ENCODE assay signal across 8 cellular contexts in the genomic region with DNA sequence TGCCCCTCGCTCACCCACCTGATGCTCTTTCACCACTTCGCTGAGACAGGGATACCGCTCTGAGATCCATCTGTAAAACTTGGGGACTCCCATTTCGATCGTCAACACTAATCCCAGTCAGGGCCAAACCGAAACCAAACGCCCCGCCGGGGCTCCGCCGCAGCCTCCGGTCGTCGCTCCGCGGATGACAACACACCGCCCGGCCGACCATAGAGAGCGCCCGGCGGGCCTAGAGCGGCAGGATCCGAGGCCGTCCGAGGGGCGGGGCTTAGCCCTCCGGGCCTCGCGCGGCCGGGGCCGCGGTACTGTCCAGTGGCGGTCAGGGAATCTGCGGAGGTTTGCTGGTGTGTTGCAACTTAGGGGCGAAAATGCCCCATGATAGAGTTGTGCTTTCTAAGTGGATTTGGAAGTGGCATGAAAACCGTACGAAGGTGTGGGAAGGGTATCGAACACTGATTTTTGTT. TPM values are rescaled to one million over a fixed set of nuclear protein-coding genes. Genes with fewer than 3 reads are reported as not detected.
DNase-seq lines count a peak whose midpoint lies in the region; ATAC-seq and TF ChIP-seq lines count a peak whose summit lies in the region.

A gene with protein sequence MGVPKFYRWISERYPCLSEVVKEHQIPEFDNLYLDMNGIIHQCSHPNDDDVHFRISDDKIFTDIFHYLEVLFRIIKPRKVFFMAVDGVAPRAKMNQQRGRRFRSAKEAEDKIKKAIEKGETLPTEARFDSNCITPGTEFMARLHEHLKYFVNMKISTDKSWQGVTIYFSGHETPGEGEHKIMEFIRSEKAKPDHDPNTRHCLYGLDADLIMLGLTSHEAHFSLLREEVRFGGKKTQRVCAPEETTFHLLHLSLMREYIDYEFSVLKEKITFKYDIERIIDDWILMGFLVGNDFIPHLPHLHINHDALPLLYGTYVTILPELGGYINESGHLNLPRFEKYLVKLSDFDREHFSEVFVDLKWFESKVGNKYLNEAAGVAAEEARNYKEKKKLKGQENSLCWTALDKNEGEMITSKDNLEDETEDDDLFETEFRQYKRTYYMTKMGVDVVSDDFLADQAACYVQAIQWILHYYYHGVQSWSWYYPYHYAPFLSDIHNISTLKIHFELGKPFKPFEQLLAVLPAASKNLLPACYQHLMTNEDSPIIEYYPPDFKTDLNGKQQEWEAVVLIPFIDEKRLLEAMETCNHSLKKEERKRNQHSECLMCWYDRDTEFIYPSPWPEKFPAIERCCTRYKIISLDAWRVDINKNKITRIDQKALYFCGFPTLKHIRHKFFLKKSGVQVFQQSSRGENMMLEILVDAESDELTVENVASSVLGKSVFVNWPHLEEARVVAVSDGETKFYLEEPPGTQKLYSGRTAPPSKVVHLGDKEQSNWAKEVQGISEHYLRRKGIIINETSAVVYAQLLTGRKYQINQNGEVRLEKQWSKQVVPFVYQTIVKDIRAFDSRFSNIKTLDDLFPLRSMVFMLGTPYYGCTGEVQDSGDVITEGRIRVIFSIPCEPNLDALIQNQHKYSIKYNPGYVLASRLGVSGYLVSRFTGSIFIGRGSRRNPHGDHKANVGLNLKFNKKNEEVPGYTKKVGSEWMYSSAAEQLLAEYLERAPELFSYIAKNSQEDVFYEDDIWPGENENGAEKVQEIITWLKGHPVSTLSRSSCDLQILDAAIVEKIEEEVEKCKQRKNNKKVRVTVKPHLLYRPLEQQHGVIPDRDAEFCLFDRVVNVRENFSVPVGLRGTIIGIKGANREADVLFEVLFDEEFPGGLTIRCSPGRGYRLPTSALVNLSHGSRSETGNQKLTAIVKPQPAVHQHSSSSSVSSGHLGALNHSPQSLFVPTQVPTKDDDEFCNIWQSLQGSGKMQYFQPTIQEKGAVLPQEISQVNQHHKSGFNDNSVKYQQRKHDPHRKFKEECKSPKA (N-terminal part only) (minus strand): TSS at position 186 of the 464 bp plus-strand sequence. CDS start 93 bp downstream, at position 93.

- H3K27me3 Mint-ChIP-seq in T-helper 17 cell (no peaks in the 10 kb centered on the region), progenitor cell of endocrine pancreas (no peaks in the 10 kb centered on the region)

- H3K36me3 ChIP-seq in left ventricle myocardium inferior (peaks cover 10% of the 10 kb centered on the region), upper lobe of right lung (no peaks in the 10 kb centered on the region)

- peaks cover 3% of the 10 kb centered on the region for H3K36me3 Mint-ChIP-seq in T-helper 17 cell (ENCODE audit: low read depth)
- peaks cover 10% of the 10 kb centered on the region for H3K36me3 Mint-ChIP-seq in progenitor cell of endocrine pancreas (ENCODE audit: insufficient read depth)

- H3K4me1 ChIP-seq in left ventricle myocardium inferior (peaks cover 52% of the 10 kb centered on the region), upper lobe of right lung (peaks cover 13% of the 10 kb centered on the region)

- H3K4me3 ChIP-seq in left ventricle myocardium inferior, result peak within 1 kb of the TSS; percentile 88
- H3K4me3 ChIP-seq in upper lobe of right lung, result peak within 1 kb of the TSS; percentile 93

- no peaks in the 10 kb centered on the region for H3K27me3 ChIP-seq in left ventricle myocardium inferior (ENCODE audit: low read depth)
- H3K27me3 ChIP-seq in upper lobe of right lung, result no peaks in the 10 kb centered on the region

- no peaks in the 10 kb centered on the region for H3K9me3 ChIP-seq in T-helper 17 cell (ENCODE audit: control insufficient read depth, low read length, poor library complexity, severe bottlenecking)
- no peaks in the 10 kb centered on the region for H3K9me3 ChIP-seq in left ventricle myocardium inferior (replicated peaks)
- H3K9me3 ChIP-seq in upper lobe of right lung, result no peaks in the 10 kb centered on the region

- no peak for TF ChIP-seq CTCF in left ventricle myocardium inferior (IDR thresholded peaks at IDR 0.05; ENCODE audit: borderline replicate concordance)
- TF ChIP-seq CTCF in progenitor cell of endocrine pancreas (IDR thresholded peaks at IDR 0.05; ENCODE audit: unreplicated experiment), result no peak
- TF ChIP-seq CTCF in upper lobe of right lung (IDR thresholded peaks at IDR 0.05), result no peak

- H3K27ac ChIP-seq in left ventricle myocardium inferior (replicated peaks) (peak within 1 kb of the TSS; percentile 95), upper lobe of right lung (peak within 1 kb of the TSS; percentile 98)

- H3K4me3 Mint-ChIP-seq in T-helper 17 cell (peak within 1 kb of the TSS; percentile 98), progenitor cell of endocrine pancreas (ENCODE audit: low read depth) (peak within 1 kb of the TSS; percentile 100)

- DNase-seq in NCI-H187 (lab: John Stamatoyannopoulos, UW) (peak; percentile 77 to 79), T-helper 17 cell (peak; percentile 89 to 98 (median 92)), amygdala (lab: John Stamatoyannopoulos, UW) (peak; percentile 23 to 93 (median 78)), left ventricle myocardium inferior (peak; percentile 96), progenitor cell of endocrine pancreas (ENCODE audit: low spot score, unreplicated experiment) (peak; percentile 92), upper lobe of right lung (peak; percentile 98)

- no peaks in the 10 kb centered on the region for H3K9me3 Mint-ChIP-seq in progenitor cell of endocrine pancreas (ENCODE audit: low read depth)

- H3K4me1 Mint-ChIP-seq in T-helper 17 cell (peaks cover 37% of the 10 kb centered on the region), progenitor cell of endocrine pancreas (ENCODE audit: low read depth) (peaks cover 22% of the 10 kb centered on the region)

- ATAC-seq in GM18498 (IDR thresholded peaks at IDR 0.05; ENCODE audit: unreplicated experiment), result peak; percentile 87
- ATAC-seq in HG02885 (IDR thresholded peaks at IDR 0.05; ENCODE audit: poor library complexity, unreplicated experiment), result peak; percentile 91
- ATAC-seq in T-helper 17 cell, result peak; percentile 98
- peak; percentile 100 for ATAC-seq in upper lobe of right lung

- peak within 1 kb of the TSS; percentile 100 for H3K27ac Mint-ChIP-seq in T-helper 17 cell
- H3K27ac Mint-ChIP-seq in progenitor cell of endocrine pancreas, result peak within 1 kb of the TSS; percentile 100

- intact Hi-C loops in left ventricle myocardium inferior (cut with micrococcal nuclease), result no loop called here
- intact Hi-C loops in upper lobe of right lung (cut with DNase I), result no loop called here

RNA-seq across cellular contexts. Expression of the gene that starts here (rescaled TPM):
- total RNA-seq in T-helper 17 cell, result 10 to 100 TPM; 77.3 to 94.6 TPM
- total RNA-seq in left ventricle myocardium inferior, result 16.1 TPM
- total RNA-seq in progenitor cell of endocrine pancreas, result 26.9 and 29.3 TPM in 2 replicates
- total RNA-seq in upper lobe of right lung, result 46.1 TPM

Comparison
In these comparisons a context has a peak if more than half of its experiments do, and no peak if none do; other contexts are left out.
1. Peak in every context shown above with its lines: DNase-seq, ATAC-seq, H3K4me3 ChIP-seq and H3K27ac ChIP-seq.